15 cellular contexts compared by ENCODE assay signal in genomic region chr1:16922466-16922865, GRCh38.
DNase-seq lines count a peak whose midpoint lies in the region; ATAC-seq and TF ChIP-seq lines count a peak whose summit lies in the region.
"Had no signal": no experiment of that assay in that cellular context is flagged by ENCODE, and none has a peak within 500 bp of the region (broad histone marks: within the 10 kb centered on the region; RNA-seq: fewer than 3 reads in every experiment).

No MANE protein-coding gene starts in this region.

- no peaks in the 10 kb centered on the region for H3F3A ChIP-seq in DOHH2 (ENCODE audit: control insufficient read depth, insufficient read depth)

- H3K27me3 Mint-ChIP-seq in effector memory CD8-positive, alpha-beta T cell, result no peaks in the 10 kb centered on the region
- peaks cover 10% of the 10 kb centered on the region for H3K27me3 Mint-ChIP-seq in nephron progenitor cell (ENCODE audit: low read depth, poor library complexity)

- H3K27ac Mint-ChIP-seq in effector memory CD8-positive, alpha-beta T cell, result peak overlapping the region in 1 of 2 donors; percentile 85
- H3K27ac Mint-ChIP-seq in nephron progenitor cell, result no peak overlapping the region
- H3K27ac Mint-ChIP-seq: IgD-negative memory B cell had no signal

- peaks cover 28 to 53% of the 10 kb centered on the region in 2 donors for H3K4me1 Mint-ChIP-seq in effector memory CD8-positive, alpha-beta T cell (ENCODE audit: low read depth in 2 of 2)
- H3K4me1 Mint-ChIP-seq in nephron progenitor cell, result peaks cover 63% of the 10 kb centered on the region

- H3K9me2 ChIP-seq in DOHH2 (replicated peaks; ENCODE audit: control insufficient read depth, low read length), result no peaks in the 10 kb centered on the region

- H4K20me1 ChIP-seq in DOHH2 (ENCODE audit: control insufficient read depth, insufficient read depth, low read depth, low read length), result no peaks in the 10 kb centered on the region

- no peak overlapping the region for H3K4me3 ChIP-seq in DOHH2 (ENCODE audit: low read length)
- H3K4me3 ChIP-seq: adrenal gland, mucosa of descending colon had no signal

- ATAC-seq in effector memory CD8-positive, alpha-beta T cell (replicated peaks), result no peak
- no peak for ATAC-seq in GM18519 (IDR thresholded peaks at IDR 0.05; ENCODE audit: low FRiP score, unreplicated experiment)

- H3K27me3 ChIP-seq in DOHH2 (ENCODE audit: control insufficient read depth, low read length), result no peaks in the 10 kb centered on the region
- H3K27me3 ChIP-seq: adrenal gland had no signal

- H3K36me3 ChIP-seq in DOHH2 (ENCODE audit: control insufficient read depth, low read length), result no peaks in the 10 kb centered on the region
- no peaks in the 10 kb centered on the region for H3K36me3 ChIP-seq in KOPT-K1 (ENCODE audit: insufficient read depth, low read length)
- H3K36me3 ChIP-seq: adrenal gland had no signal

- TF ChIP-seq CTCF in DOHH2 (IDR thresholded peaks at IDR 0.05; ENCODE audit: low read depth, low read length, poor library complexity, severe bottlenecking), result no peak
- TF ChIP-seq CTCF in nephron progenitor cell (IDR thresholded peaks at IDR 0.05), result no peak

- DNase-seq in effector memory CD8-positive, alpha-beta T cell, result no peak
- DNase-seq in nephron progenitor cell, result no peak
- no peak for DNase-seq in central memory CD4-positive, alpha-beta T cell
- DNase-seq in NCI-H2029 (lab: John Stamatoyannopoulos, UW), result no peak
- DNase-seq in NCI-H226, result no peak
- DNase-seq: adrenal gland, EL, NCI-H1694, NCI-H748 treated with DMSO at 0.1 percent for 48 hours, SHP77 treated with DMSO at 0.1 percent for 48 hours had no signal

- H3K27ac ChIP-seq in DOHH2 (ENCODE audit: low read depth, low read length) (no peak overlapping the region), KOPT-K1 (ENCODE audit: low read depth, low read length, poor library complexity, severe bottlenecking) (peak overlapping the region; percentile 50)
- H3K27ac ChIP-seq: adrenal gland had no signal

- H3K79me2 ChIP-seq in DOHH2 (ENCODE audit: control insufficient read depth, low read length), result no peaks in the 10 kb centered on the region

- H3K36me3 Mint-ChIP-seq in effector memory CD8-positive, alpha-beta T cell (ENCODE audit: insufficient read depth), result peaks cover 2% of the 10 kb centered on the region
- H3K36me3 Mint-ChIP-seq in nephron progenitor cell (ENCODE audit: low read depth), result no peaks in the 10 kb centered on the region
- H3K36me3 Mint-ChIP-seq: IgD-negative memory B cell had no signal

- no peaks in the 10 kb centered on the region for H3K9me3 Mint-ChIP-seq in effector memory CD8-positive, alpha-beta T cell
- H3K9me3 Mint-ChIP-seq in nephron progenitor cell, result no peaks in the 10 kb centered on the region
- H3K9me3 Mint-ChIP-seq: IgD-negative memory B cell had no signal

- peak overlapping the region; percentile 72 to 77 for H3K4me3 Mint-ChIP-seq in effector memory CD8-positive, alpha-beta T cell
- H3K4me3 Mint-ChIP-seq in nephron progenitor cell, result peak overlapping the region; percentile 81

- peak overlapping the region; percentile 74 for H3K4me2 ChIP-seq in DOHH2 (ENCODE audit: low read length)

- peaks cover 15% of the 10 kb centered on the region for H3K4me1 ChIP-seq in DOHH2 (ENCODE audit: control insufficient read depth, low read length)
- H3K4me1 ChIP-seq: adrenal gland had no signal

- no peaks in the 10 kb centered on the region for H3K9me3 ChIP-seq in DOHH2 (ENCODE audit: control insufficient read depth, insufficient read depth, low read length)
- no peaks in the 10 kb centered on the region for H3K9me3 ChIP-seq in KOPT-K1 (ENCODE audit: insufficient read depth, low read length, poor library complexity, severe bottlenecking)
- H3K9me3 ChIP-seq: adrenal gland, mucosa of descending colon had no signal
